8 cellular contexts compared by ENCODE assay signal in genomic region chr4:165325732-165326512, GRCh38. TPM values are rescaled to one million over a fixed set of nuclear protein-coding genes. Genes with fewer than 3 reads are reported as not detected.
DNase-seq lines count a peak whose midpoint lies in the region; ATAC-seq and TF ChIP-seq lines count a peak whose summit lies in the region.

No MANE protein-coding gene starts in this region.

- DNase-seq in AG08395 (ENCODE audit: low spot score) (peak; percentile 48), HFFc6 (peak; percentile 76), islet precursor cell (peak; percentile 62), thyroid gland (peak; percentile 9 to 12), NCI-H1092 (lab: John Stamatoyannopoulos, UW) (no peak), NCI-H187 (lab: John Stamatoyannopoulos, UW) (no peak)
- no peak for DNase-seq in activated CD4-positive, alpha-beta memory T cell treated with anti-CD3 and anti-CD28 coated beads, Interleukin-2, amount 10 ng/mL, durations not matched to agents 7 days and 5 days

- ATAC-seq in GM21367 (IDR thresholded peaks at IDR 0.05; ENCODE audit: unreplicated experiment), result no peak

- H3K4me1 ChIP-seq in thyroid gland, result peaks cover 6 to 11% of the 10 kb centered on the region in 2 donors

- H3K36me3 ChIP-seq in thyroid gland, result no peaks in the 10 kb centered on the region

- peaks cover 13% of the 10 kb centered on the region for H3K9me3 Mint-ChIP-seq in HFFc6
- H3K9me3 Mint-ChIP-seq in activated CD4-positive, alpha-beta memory T cell treated with anti-CD3 and anti-CD28 coated beads, Interleukin-2, amount 10 ng/mL, durations not matched to agents 7 days and 5 days, result no peaks in the 10 kb centered on the region

- no peaks in the 10 kb centered on the region for H3K9me3 ChIP-seq in thyroid gland

- no peak overlapping the region for H3K4me3 ChIP-seq in thyroid gland (replicated peaks in 1 of 3)

- 50 to 57% methylated on average over 8 of the region's 8 CpGs for WGBS in thyroid gland, 2 donors

- no peaks in the 10 kb centered on the region for H3K27me3 ChIP-seq in thyroid gland

- H3K27ac ChIP-seq in thyroid gland, result peak overlapping the region; percentile 76 to 92 (median 85)

- TF ChIP-seq CTCF in HFFc6 (IDR thresholded peaks at IDR 0.05), result no peak
- no peak for TF ChIP-seq CTCF in thyroid gland (IDR thresholded peaks at IDR 0.05)

- no peaks in the 10 kb centered on the region for H3K27me3 Mint-ChIP-seq in HFFc6 (ENCODE audit: insufficient read depth)
- no peaks in the 10 kb centered on the region for H3K27me3 Mint-ChIP-seq in activated CD4-positive, alpha-beta memory T cell treated with anti-CD3 and anti-CD28 coated beads, Interleukin-2, amount 10 ng/mL, durations not matched to agents 7 days and 5 days

- CTCF ChIA-PET in activated CD4-positive, alpha-beta memory T cell treated with anti-CD3 and anti-CD28 coated beads, Interleukin-2, amount 10 ng/mL, durations not matched to agents 7 days and 5 days (lab: Charles Lee), result interaction anchor here (0.9 kb wide), 1 partner anchor 213 kb away, joined by 4 read pairs; the partner anchor contains the start of gene TMEM192

- intact Hi-C loops in thyroid gland (cut with DNase I), result loop anchor here (5.0 to 10.0 kb wide), 2 partner anchors 121 to 214 kb away; partner anchors contain the start of genes KLHL2 and TMEM192

- H3K27ac Mint-ChIP-seq in HFFc6, result no peak overlapping the region
- peak overlapping the region; percentile 53 for H3K27ac Mint-ChIP-seq in activated CD4-positive, alpha-beta memory T cell treated with anti-CD3 and anti-CD28 coated beads, Interleukin-2, amount 10 ng/mL, durations not matched to agents 7 days and 5 days

- POLR2A ChIA-PET in activated CD4-positive, alpha-beta memory T cell treated with anti-CD3 and anti-CD28 coated beads, Interleukin-2, amount 10 ng/mL, durations not matched to agents 7 days and 5 days (lab: Charles Lee), result interaction anchor here (0.6 to 1.9 kb wide), 3 partner anchors 15 to 213 kb away, joined by 3 to 6 read pairs (median 3); partner anchors contain the start of gene TMEM192

- peaks cover 23% of the 10 kb centered on the region for H3K4me1 Mint-ChIP-seq in HFFc6 (ENCODE audit: low read depth)
- peaks cover 11% of the 10 kb centered on the region for H3K4me1 Mint-ChIP-seq in activated CD4-positive, alpha-beta memory T cell treated with anti-CD3 and anti-CD28 coated beads, Interleukin-2, amount 10 ng/mL, durations not matched to agents 7 days and 5 days

- no peak overlapping the region for H3K4me3 Mint-ChIP-seq in HFFc6
- peak overlapping the region; percentile 15 for H3K4me3 Mint-ChIP-seq in activated CD4-positive, alpha-beta memory T cell treated with anti-CD3 and anti-CD28 coated beads, Interleukin-2, amount 10 ng/mL, durations not matched to agents 7 days and 5 days

- peaks cover 23% of the 10 kb centered on the region for H3K36me3 Mint-ChIP-seq in HFFc6 (ENCODE audit: low read depth)
- H3K36me3 Mint-ChIP-seq in activated CD4-positive, alpha-beta memory T cell treated with anti-CD3 and anti-CD28 coated beads, Interleukin-2, amount 10 ng/mL, durations not matched to agents 7 days and 5 days (ENCODE audit: low read depth), result peaks cover 20% of the 10 kb centered on the region

- TF ChIP-seq POLR2A in thyroid gland (IDR thresholded peaks at IDR 0.05), result no peak

RNA-seq across cellular contexts. Expression of gene MSMO1, which starts 1.5 kb away (rescaled TPM):
- 10 to 100 TPM; 23.8 to 27.9 (median 25.6) TPM for total RNA-seq in HFFc6 (2021; fragmentation: NEBNext Ultra II Directional; extraction: Animal tissue kit (Norgen Biotek cat#: 25700))
- 100 to 1,000 TPM in 1 of 2 experiments, 10 to 100 TPM in 1; 95.1 to 101 TPM for total RNA-seq in activated CD4-positive, alpha-beta memory T cell treated with anti-CD3 and anti-CD28 coated beads, Interleukin-2, amount 10 ng/mL, durations not matched to agents 7 days and 5 days
- total RNA-seq in thyroid gland, result 10 to 100 TPM; 27.7 to 39.7 (median 32.7) TPM

RNA-seq across cellular contexts. Expression of gene CPE, which starts 52.9 kb away (rescaled TPM):
- total RNA-seq in HFFc6 (2021; fragmentation: NEBNext Ultra II Directional; extraction: Animal tissue kit (Norgen Biotek cat#: 25700)), result under 1 TPM in 1 of 6 experiments, not detected in 5; 0.09 TPM
- not detected for total RNA-seq in activated CD4-positive, alpha-beta memory T cell treated with anti-CD3 and anti-CD28 coated beads, Interleukin-2, amount 10 ng/mL, durations not matched to agents 7 days and 5 days
- total RNA-seq in thyroid gland, result 100 to 1,000 TPM; 159 to 334 (median 309) TPM

Comparison
In these comparisons a context has a peak if more than half of its experiments do, and no peak if none do; other contexts are left out.
1. DNase-seq: peak in AG08395 (single experiment), HFFc6 (single experiment), islet precursor cell (single experiment) and thyroid gland (2 of 2); none in activated CD4-positive, alpha-beta memory T cell treated with anti-CD3 and anti-CD28 coated beads, Interleukin-2, amount 10 ng/mL, durations not matched to agents 7 days and 5 days (single experiment), NCI-H1092 (single experiment) and NCI-H187 (0 of 2).
2. RNA of gene CPE, which starts 52.9 kb away (total RNA-seq): 159 to 334 TPM in thyroid gland; 0.09 TPM in HFFc6 and not detected in activated CD4-positive, alpha-beta memory T cell treated with anti-CD3 and anti-CD28 coated beads, Interleukin-2, amount 10 ng/mL, durations not matched to agents 7 days and 5 days; every median in the first group is over 100 times any median in the second.